In genomic region chr2:33498291-33498956, GRCh38 we compare ENCODE assay signal across 10 cellular contexts. TPM values are rescaled to one million over a fixed set of nuclear protein-coding genes. Genes with fewer than 3 reads are reported as not detected.
DNase-seq lines count a peak whose midpoint lies in the region; ATAC-seq and TF ChIP-seq lines count a peak whose summit lies in the region.
"Had no signal": no experiment of that assay in that cellular context is flagged by ENCODE, and none has a peak within 500 bp of the region (broad histone marks: within the 10 kb centered on the region; RNA-seq: fewer than 3 reads in every experiment).

No MANE protein-coding gene starts in this region.

- H3K4me1 Mint-ChIP-seq in naive B cell = peaks cover 64 to 95% (median 85%) of the 10 kb centered on the region in 3 donors

- ATAC-seq in GM18867 (IDR thresholded peaks at IDR 0.05; ENCODE audit: unreplicated experiment) = peak; percentile 31
- peak; percentile 23 for ATAC-seq in HG02798 (IDR thresholded peaks at IDR 0.05; ENCODE audit: poor library complexity, unreplicated experiment)
- no peak for ATAC-seq in naive B cell (ENCODE audit: low read depth in 2 of 2)
- ATAC-seq: left colon had no signal

- TF ChIP-seq CTCF in osteoblast (IDR thresholded peaks at IDR 0.05; ENCODE audit: extremely low read depth, low read depth, low read length) = no peak

- DNase-seq in NCI-H2171 (lab: John Stamatoyannopoulos, UW) (peak; percentile 24), naive B cell (no peak), AG08395 (ENCODE audit: low spot score) (no peak), amniotic stem cell (lab: John Stamatoyannopoulos, UW) (no peak), osteoblast (ENCODE audit: insufficient read length, low spot score, missing footprints) (no peak)
- DNase-seq in activated naive CD4-positive, alpha-beta T cell (lab: John Stamatoyannopoulos, UW) = no peak
- DNase-seq: left colon had no signal

- H2AFZ ChIP-seq in osteoblast (ENCODE audit: low read length) = no peak overlapping the region

- H3K9me3 Mint-ChIP-seq in naive B cell = peaks cover 0 to 5% (median 0%) of the 10 kb centered on the region in 7 donors

- H3K79me2 ChIP-seq in osteoblast (ENCODE audit: insufficient read depth, low read length) = no peaks in the 10 kb centered on the region

- H3K27ac Mint-ChIP-seq in naive B cell = peak overlapping the region; percentile 78 to 99 (median 89)

- peaks cover 12 to 20% of the 10 kb centered on the region in 2 donors for H3K36me3 Mint-ChIP-seq in naive B cell

- H3K36me3 ChIP-seq in osteoblast (ENCODE audit: insufficient read depth, low read length) = no peaks in the 10 kb centered on the region
- H3K36me3 ChIP-seq: thoracic aorta had no signal

- H3K4me1 ChIP-seq in osteoblast (ENCODE audit: insufficient read depth, low read length) = no peaks in the 10 kb centered on the region

- peak overlapping the region; percentile 7 to 83 (median 64) for H3K4me3 Mint-ChIP-seq in naive B cell

- no peak overlapping the region for H3K4me2 ChIP-seq in osteoblast (ENCODE audit: insufficient read depth, low read length)

- no peak overlapping the region for H3K27ac ChIP-seq in osteoblast (ENCODE audit: low read depth, low read length)
- H3K27ac ChIP-seq: thoracic aorta had no signal

- H3K27me3 Mint-ChIP-seq in naive B cell = no peaks in the 10 kb centered on the region

- no peaks in the 10 kb centered on the region for H3K9me3 ChIP-seq in osteoblast (ENCODE audit: low read depth, low read length)
- H3K9me3 ChIP-seq: thoracic aorta had no signal

- H3K27me3 ChIP-seq in osteoblast (ENCODE audit: insufficient read depth, low read length) = peaks cover 3% of the 10 kb centered on the region

- H3K4me3 ChIP-seq in osteoblast (ENCODE audit: insufficient read depth, low read length) = no peak overlapping the region
- H3K4me3 ChIP-seq: thoracic aorta had no signal

- H4K20me1 ChIP-seq in osteoblast (ENCODE audit: insufficient read depth, low read length) = no peaks in the 10 kb centered on the region

RNA-seq across cellular contexts. Expression of gene RASGRP3, which starts 22.0 kb away (rescaled TPM):
- polyA plus RNA-seq in naive B cell (ENCODE audit: low read depth in 6 of 6) = 100 to 1,000 TPM in 3 of 6 donors, 10 to 100 TPM in 3; 44.7 to 118 (median 92.3) TPM
- total RNA-seq in osteoblast = 0.72 and 1.5 TPM in 2 replicates

Comparison
In these comparisons a context has a peak if more than half of its experiments do, and no peak if none do; other contexts are left out.
1. ATAC-seq: peak in GM18867 (single experiment) and HG02798 (single experiment); none in naive B cell (0 of 2).